ENCODE assay signal across 14 cellular contexts in the genomic region with DNA sequence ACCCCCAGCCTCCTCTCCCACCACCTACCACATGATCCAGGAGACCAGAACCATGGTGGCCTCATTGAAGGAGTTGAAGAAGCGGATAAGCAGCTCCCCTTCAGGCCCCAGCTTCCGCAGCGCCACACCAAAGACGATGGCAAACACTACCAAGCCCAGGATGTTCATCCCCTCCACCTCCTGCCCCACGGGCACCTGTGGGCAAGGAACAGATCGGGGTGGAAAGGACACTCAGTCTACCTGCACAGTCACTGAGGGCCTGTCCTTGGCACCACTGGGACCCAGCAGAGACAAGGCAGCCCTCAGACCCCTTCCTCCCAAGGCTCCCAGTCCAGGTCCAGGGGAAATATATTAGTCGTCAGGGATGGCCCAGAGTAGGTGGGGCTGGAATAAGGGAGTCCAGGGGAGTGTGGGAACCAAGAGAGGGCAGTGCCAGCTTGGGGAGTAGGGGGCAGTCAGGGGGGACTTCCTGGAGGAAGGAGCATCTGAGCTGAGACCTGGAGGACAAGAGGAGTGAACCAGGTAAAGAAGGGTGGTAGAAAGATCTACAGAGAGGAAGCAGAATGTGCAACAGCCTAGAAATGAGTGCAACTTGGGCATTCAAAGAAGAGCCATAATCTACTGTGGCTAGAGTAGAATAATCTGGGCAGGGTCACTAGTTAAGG. TPM values are rescaled to one million over a fixed set of nuclear protein-coding genes. Genes with fewer than 3 reads are reported as not detected.
DNase-seq lines count a peak whose midpoint lies in the region; ATAC-seq, FAIRE-seq and TF ChIP-seq lines count a peak whose summit lies in the region.
"Had no signal": no experiment of that assay in that cellular context is flagged by ENCODE, and none has a peak within 500 bp of the region (broad histone marks: within the 10 kb centered on the region; RNA-seq: fewer than 3 reads in every experiment).

No MANE protein-coding gene starts in this region.

- CTCF ChIA-PET in A673 (lab: Charles Lee) = no interaction called here
- CTCF ChIA-PET in Caco-2 (lab: Charles Lee) = no interaction called here
- CTCF ChIA-PET in activated CD4-positive, alpha-beta memory T cell treated with anti-CD3 and anti-CD28 coated beads for 36 hours (lab: Charles Lee) = interaction anchor here (1.2 kb wide), 1 partner anchor 16 kb away, joined by 4 read pairs; no protein-coding TSS in a partner anchor

- H3K27me3 Mint-ChIP-seq in Caco-2 (ENCODE audit: insufficient read depth, unreplicated experiment) = no peaks in the 10 kb centered on the region
- H3K27me3 Mint-ChIP-seq in activated CD4-positive, alpha-beta memory T cell treated with anti-CD3 and anti-CD28 coated beads for 36 hours = no peaks in the 10 kb centered on the region

- H3K27me3 ChIP-seq in A673 (replicated peaks; ENCODE audit: insufficient read depth, low read depth, low read length, poor library complexity) (no peaks in the 10 kb centered on the region), Caco-2 (replicated peaks; ENCODE audit: control insufficient read depth, insufficient read depth, low read length) (no peaks in the 10 kb centered on the region), esophagus squamous epithelium (no peaks in the 10 kb centered on the region), small intestine (ENCODE audit: control insufficient read depth in 2 of 2, insufficient read depth in 2 of 2, low read length in 2 of 2) (no peaks in the 10 kb centered on the region)

- DNase-seq in A673 (ENCODE audit: low spot score) (no peak), Caco-2 (no peak), esophagus squamous epithelium (lab: John Stamatoyannopoulos, UW) (no peak), GM12892 (ENCODE audit: insufficient read length) (no peak), small intestine (no peak)
- DNase-seq in activated CD4-positive, alpha-beta memory T cell treated with anti-CD3 and anti-CD28 coated beads for 36 hours = no peak
- DNase-seq: activated CD4-positive, alpha-beta T cell treated with anti-CD3 and anti-CD28 coated beads for 4 hours; amniotic stem cell; effector CD8-positive, alpha-beta T cell; gastrocnemius medialis; right cardiac atrium had no signal

- H3K9me3 ChIP-seq in A673 (ENCODE audit: low read depth, low read length, poor library complexity, severe bottlenecking) (no peaks in the 10 kb centered on the region), Caco-2 (no peaks in the 10 kb centered on the region), esophagus squamous epithelium (no peaks in the 10 kb centered on the region), small intestine (ENCODE audit: control insufficient read depth, low read depth) (no peaks in the 10 kb centered on the region)
- H3K9me3 ChIP-seq: gastrocnemius medialis had no signal

- intact Hi-C loops in A673 (cut with micrococcal nuclease; ENCODE audit: unreplicated experiment) (loop anchor here (10.0 kb wide), 1 partner anchor 332 kb away; the partner anchor contains the start of gene ZC3H4), Caco-2 (cut with micrococcal nuclease; ENCODE audit: unreplicated experiment) (no loop called here), esophagus squamous epithelium (cut with DNase I) (no loop called here)
- intact Hi-C loops in activated CD4-positive, alpha-beta memory T cell treated with anti-CD3 and anti-CD28 coated beads for 36 hours (cut with micrococcal nuclease) = no loop called here

- H3K27ac ChIP-seq in A673 (ENCODE audit: low read depth, low read length, poor library complexity, severe bottlenecking) (peak overlapping the region; percentile 92), esophagus squamous epithelium (peak overlapping the region in 3 of 4 donors; percentile 6 to 45 (median 11)), small intestine (ENCODE audit: low read depth in 1 of 2, low read length in 1 of 2) (no peak overlapping the region)
- H3K27ac ChIP-seq: gastrocnemius medialis had no signal

- no peak for FAIRE-seq in GM12892 (lab: Jason Lieb, UNC)
- no peak for FAIRE-seq in small intestine (lab: Jason Lieb, UNC)
- FAIRE-seq: islet of Langerhans had no signal

- TF ChIP-seq POLR2A in esophagus squamous epithelium (IDR thresholded peaks at IDR 0.05) (no peak), GM12892 (IDR thresholded peaks at IDR 0.05; ENCODE audit: low read depth, low read length) (no peak)

- 93% methylated on average over 6 of the region's 7 CpGs; no CpG with 5 or more reads in 1 of the 2 donors for WGBS in esophagus squamous epithelium, 2 donors
- 91 to 95% (median 94%) methylated on average over 7 of the region's 7 CpGs for WGBS in small intestine, 3 donors

- peaks cover 77% of the 10 kb centered on the region for H3K36me3 ChIP-seq in A673 (ENCODE audit: insufficient read depth, low read length, poor library complexity, severe bottlenecking)
- peaks cover 19% of the 10 kb centered on the region for H3K36me3 ChIP-seq in Caco-2 (ENCODE audit: control insufficient read depth, insufficient read depth, low read length)
- H3K36me3 ChIP-seq in esophagus squamous epithelium = peaks cover 36 to 76% (median 43%) of the 10 kb centered on the region in 3 donors
- peaks cover 0 to 24% of the 10 kb centered on the region in 2 donors for H3K36me3 ChIP-seq in small intestine (ENCODE audit: control insufficient read depth in 2 of 2, insufficient read depth in 2 of 2, low read length in 2 of 2)
- H3K36me3 ChIP-seq: gastrocnemius medialis had no signal

- peak overlapping the region; percentile 99 for H3K4me3 Mint-ChIP-seq in Caco-2 (ENCODE audit: unreplicated experiment)
- H3K4me3 Mint-ChIP-seq in activated CD4-positive, alpha-beta memory T cell treated with anti-CD3 and anti-CD28 coated beads for 36 hours = peak overlapping the region; percentile 95

- H3K4me3 ChIP-seq in A673 (ENCODE audit: low read depth, low read length, poor library complexity, severe bottlenecking) = no peak overlapping the region
- no peak overlapping the region for H3K4me3 ChIP-seq in Caco-2 (ENCODE audit: low read depth, low read length)
- H3K4me3 ChIP-seq in esophagus squamous epithelium = no peak overlapping the region
- no peak overlapping the region for H3K4me3 ChIP-seq in small intestine (ENCODE audit: low read depth in 1 of 2, low read length in 2 of 2)
- H3K4me3 ChIP-seq: gastrocnemius medialis had no signal

- H3K36me3 Mint-ChIP-seq in Caco-2 (ENCODE audit: insufficient read depth, unreplicated experiment) = peaks cover 100% of the 10 kb centered on the region
- peaks cover 78% of the 10 kb centered on the region for H3K36me3 Mint-ChIP-seq in activated CD4-positive, alpha-beta memory T cell treated with anti-CD3 and anti-CD28 coated beads for 36 hours

- POLR2A ChIA-PET in A673 (lab: Charles Lee; ENCODE audit: low non-redundant PET) = no interaction called here
- POLR2A ChIA-PET in Caco-2 (lab: Charles Lee) = no interaction called here
- POLR2A ChIA-PET in activated CD4-positive, alpha-beta memory T cell treated with anti-CD3 and anti-CD28 coated beads for 36 hours (lab: Charles Lee) = no interaction called here

- BruUV-seq in A673 (replicated peaks; lab: Mats Ljungman, UMichigan) (no TSS peak), Caco-2 (replicated peaks; lab: Mats Ljungman, UMichigan) (no TSS peak)

- ATAC-seq in GM21526 (IDR thresholded peaks at IDR 0.05; ENCODE audit: low FRiP score, unreplicated experiment) = no peak
- ATAC-seq in HG02981 (IDR thresholded peaks at IDR 0.05; ENCODE audit: unreplicated experiment) = no peak
- ATAC-seq: gastrocnemius medialis, right cardiac atrium had no signal

- peaks cover 35% of the 10 kb centered on the region for H3K4me1 Mint-ChIP-seq in Caco-2 (ENCODE audit: low read depth, unreplicated experiment)
- H3K4me1 Mint-ChIP-seq in activated CD4-positive, alpha-beta memory T cell treated with anti-CD3 and anti-CD28 coated beads for 36 hours (ENCODE audit: low read depth) = peaks cover 35% of the 10 kb centered on the region

- H3K9me3 Mint-ChIP-seq in Caco-2 (ENCODE audit: unreplicated experiment) = no peaks in the 10 kb centered on the region
- no peaks in the 10 kb centered on the region for H3K9me3 Mint-ChIP-seq in activated CD4-positive, alpha-beta memory T cell treated with anti-CD3 and anti-CD28 coated beads for 36 hours

- TF ChIP-seq CTCF in A673 (conservative IDR thresholded peaks at IDR 0.05; ENCODE audit: low read depth, low read length) (no peak), Caco-2 (IDR thresholded peaks at IDR 0.05; ENCODE audit: insufficient read depth in 1 of 2, low read depth in 1 of 2, low read length in 1 of 2, severe bottlenecking in 1 of 2, unreplicated experiment in 1 of 2) (no peak), esophagus squamous epithelium (IDR thresholded peaks at IDR 0.05) (no peak)

- peak overlapping the region; percentile 99 for H3K27ac Mint-ChIP-seq in Caco-2 (ENCODE audit: unreplicated experiment)
- H3K27ac Mint-ChIP-seq in activated CD4-positive, alpha-beta memory T cell treated with anti-CD3 and anti-CD28 coated beads for 36 hours = peak overlapping the region; percentile 74

- H3K4me1 ChIP-seq in A673 (ENCODE audit: insufficient read depth, low read length, poor library complexity, severe bottlenecking) (peaks cover 24% of the 10 kb centered on the region), Caco-2 (peaks cover 23% of the 10 kb centered on the region), esophagus squamous epithelium (peaks cover 44 to 95% (median 45%) of the 10 kb centered on the region in 3 donors), small intestine (ENCODE audit: control insufficient read depth in 2 of 2, insufficient read depth in 1 of 2, low read depth in 1 of 2, low read length in 1 of 2) (peaks cover 0 to 2% of the 10 kb centered on the region in 2 donors)

RNA-seq across cellular contexts. Expression of gene SLC1A5, which starts 5.9 kb away (rescaled TPM):
- total RNA-seq in A673 (2021) = 283 and 295 TPM in 2 replicates
- total RNA-seq in Caco-2 (2022) = 497 and 512 TPM in 2 replicates
- total RNA-seq in activated CD4-positive, alpha-beta memory T cell treated with anti-CD3 and anti-CD28 coated beads for 36 hours = 100 to 1,000 TPM; 202 to 205 TPM
- 100 to 1,000 TPM in 3 of 4 donors, 10 to 100 TPM in 1; 97.3 to 156 (median 114) TPM for total RNA-seq in esophagus squamous epithelium
- polyA plus RNA-seq in GM12892 (2012; ENCODE audit: missing spikeins) = 31.0 TPM
- 100 to 1,000 TPM in 1 of 3 donors, 1 to 10 TPM in 2; 1.6 to 159 (median 7.0) TPM for polyA plus RNA-seq in small intestine

RNA-seq across cellular contexts. Expression of gene STRN4, which starts 36.2 kb away (rescaled TPM):
- total RNA-seq in A673 (2021) (134 and 157 TPM in 2 replicates), Caco-2 (2022) (151 and 162 TPM in 2 replicates), esophagus squamous epithelium (10 to 100 TPM; 60.1 to 86.4 (median 69.7) TPM)
- 10 to 100 TPM; 52.6 to 59.3 TPM for total RNA-seq in activated CD4-positive, alpha-beta memory T cell treated with anti-CD3 and anti-CD28 coated beads for 36 hours
- 26.8 TPM for polyA plus RNA-seq in GM12892 (2012; ENCODE audit: missing spikeins)
- 10 to 100 TPM; 44.6 to 51.6 (median 50.5) TPM for polyA plus RNA-seq in small intestine

RNA-seq across cellular contexts. Expression of gene FKRP, which starts 36.6 kb away (rescaled TPM):
- total RNA-seq in A673 (2021) = 23.6 and 26.1 TPM in 2 replicates
- 30.6 and 33.1 TPM in 2 replicates for total RNA-seq in Caco-2 (2022)
- 10 to 100 TPM; 11.4 to 12.3 TPM for total RNA-seq in activated CD4-positive, alpha-beta memory T cell treated with anti-CD3 and anti-CD28 coated beads for 36 hours
- 10 to 100 TPM in 1 of 4 donors, 1 to 10 TPM in 3; 5.6 to 12.6 (median 9.3) TPM for total RNA-seq in esophagus squamous epithelium
- polyA plus RNA-seq in GM12892 (2012; ENCODE audit: missing spikeins) = 4.0 TPM
- polyA plus RNA-seq in small intestine = 1 to 10 TPM; 7.0 to 9.3 (median 8.3) TPM

Comparison
In these comparisons a context has a peak if more than half of its experiments do, and no peak if none do; other contexts are left out.
1. H3K27ac ChIP-seq: peak in A673 (single experiment) and esophagus squamous epithelium (3 of 4); none in small intestine (0 of 2).